ENCODE assay signal across 23 cellular contexts in genomic region chr9:132997591-132997990, GRCh38. TPM values are rescaled to one million over a fixed set of nuclear protein-coding genes. Genes with fewer than 3 reads are reported as not detected.
DNase-seq lines count a peak whose midpoint lies in the region; ATAC-seq, FAIRE-seq and TF ChIP-seq lines count a peak whose summit lies in the region.
"Had no signal": no experiment of that assay in that cellular context is flagged by ENCODE, and none has a peak within 500 bp of the region (broad histone marks: within the 10 kb centered on the region; RNA-seq: fewer than 3 reads in every experiment).

No MANE protein-coding gene starts in this region.

- H3K4me3 ChIP-seq in HepG2 (replicated peaks in 1 of 3; ENCODE audit: insufficient read depth in 1 of 3, low read depth in 2 of 3, low read length in 3 of 3) (no peak overlapping the region), right lobe of liver (no peak overlapping the region), astrocyte (ENCODE audit: insufficient read depth, low read depth, low read length) (no peak overlapping the region), mammary epithelial cell (replicated peaks in 1 of 3; ENCODE audit: insufficient read depth in 1 of 3, low read depth in 2 of 3, low read length in 3 of 3) (no peak overlapping the region), uterus (no peak overlapping the region)
- H3K4me3 ChIP-seq: GM12878, lower lobe of right lung, Peyer's patch, thoracic aorta had no signal

- H3K4me2 ChIP-seq in HepG2 (ENCODE audit: low read depth, low read length) (0 out of 2 replicates have a peak overlapping the region, but pooled peaks have one; percentile 3), astrocyte (ENCODE audit: low read length) (no peak overlapping the region), mammary epithelial cell (ENCODE audit: insufficient read depth, low read depth, low read length) (no peak overlapping the region)

- no peak for TF ChIP-seq RAD21 in HepG2 (CRISPR knock-in tag; IDR thresholded peaks at IDR 0.05)

- dilution Hi-C loops in mammary epithelial cell (cut with HindIII; ENCODE audit: low sequenced_read_pairs), result no loop called here

- 8% methylated on average over 2 of the region's 4 CpGs for WGBS in HepG2 (ENCODE audit: low lambda C conversion rate)
- WGBS in right lobe of liver (ENCODE audit: insufficient coverage, low coverage, low lambda C conversion rate, missing lambda C conversion rate), result 32% methylated on average over 3 of the region's 4 CpGs
- 94% methylated on average over 4 of the region's 4 CpGs for WGBS in mammary epithelial cell (ENCODE audit: low coverage, missing lambda C conversion rate)

- no peak overlapping the region for H3K27ac Mint-ChIP-seq in astrocyte (ENCODE audit: unreplicated experiment)
- H3K27ac Mint-ChIP-seq: IgD-negative memory B cell; natural killer cell treated with Interleukin-12 subunit alpha and Interleukin-12 subunit beta and Interleukin-15 and Interleukin-18, amount 100 ng/mL, for 72 hours; T-helper 1 cell treated with Interleukin-12 subunit alpha and Interleukin-12 subunit beta and Interleukin-4 antibody, amounts not matched to agents 30 μg/mL and 1 μg/mL, for 36 hours had no signal

- H3K27me3 ChIP-seq in HepG2 (ENCODE audit: control insufficient read depth in 1 of 2, insufficient read depth in 2 of 2, low read length in 2 of 2), result peaks cover 13 to 49% of the 10 kb centered on the region in 2 experiments
- H3K27me3 ChIP-seq in right lobe of liver, result no peaks in the 10 kb centered on the region
- peaks cover 16% of the 10 kb centered on the region for H3K27me3 ChIP-seq in astrocyte (ENCODE audit: insufficient read depth, low read length)
- no peaks in the 10 kb centered on the region for H3K27me3 ChIP-seq in mammary epithelial cell (ENCODE audit: insufficient read depth, low read length)
- H3K27me3 ChIP-seq in uterus, result no peaks in the 10 kb centered on the region
- H3K27me3 ChIP-seq: Peyer's patch had no signal

- TF ChIP-seq CTCF in HepG2 (CRISPR knock-in tag; IDR thresholded peaks at IDR 0.05) (no peak; the same call in 1 of the 2 replicates), right lobe of liver (IDR thresholded peaks at IDR 0.05) (no peak), astrocyte (IDR thresholded peaks at IDR 0.05; ENCODE audit: insufficient read depth, low read depth, low read length) (no peak), mammary epithelial cell (conservative IDR thresholded peaks at IDR 0.05 in 1 of 2, IDR thresholded peaks at IDR 0.05 in 1 of 2; ENCODE audit: extremely low read depth in 1 of 2, insufficient read depth in 1 of 2, low read depth in 1 of 2, low read length in 2 of 2) (no peak), uterus (IDR thresholded peaks at IDR 0.05) (no peak)

- peaks cover 43% of the 10 kb centered on the region for H3K27me3 Mint-ChIP-seq in astrocyte (ENCODE audit: low read depth, unreplicated experiment)
- H3K27me3 Mint-ChIP-seq: natural killer cell treated with Interleukin-12 subunit alpha and Interleukin-12 subunit beta and Interleukin-15 and Interleukin-18, amount 100 ng/mL, for 72 hours had no signal

- H3K79me2 ChIP-seq in HepG2 (ENCODE audit: insufficient read depth, low read length) (no peaks in the 10 kb centered on the region), astrocyte (ENCODE audit: insufficient read depth, low read length) (no peaks in the 10 kb centered on the region), mammary epithelial cell (ENCODE audit: insufficient read depth, low read length) (no peaks in the 10 kb centered on the region)

- peaks cover 60% of the 10 kb centered on the region for H3K4me1 ChIP-seq in HepG2 (ENCODE audit: insufficient read depth, low read length)
- H3K4me1 ChIP-seq in right lobe of liver, result no peaks in the 10 kb centered on the region
- H3K4me1 ChIP-seq in astrocyte (ENCODE audit: insufficient read depth, low read length), result no peaks in the 10 kb centered on the region
- peaks cover 25% of the 10 kb centered on the region for H3K4me1 ChIP-seq in mammary epithelial cell (ENCODE audit: insufficient read depth, low read length)
- H3K4me1 ChIP-seq in uterus, result no peaks in the 10 kb centered on the region
- H3K4me1 ChIP-seq: lower lobe of right lung, Peyer's patch had no signal

- TF ChIP-seq EP300 in HepG2 (IDR thresholded peaks at IDR 0.05; ENCODE audit: low read depth in 2 of 2, low read length in 2 of 2) (peak in 1 of 2 experiments; percentile 35; a peak in 1 of 4 replicates), HepG2 (CRISPR knock-in tag; IDR thresholded peaks at IDR 0.05; ENCODE audit: borderline replicate concordance) (no peak)

- H3K4me1 Mint-ChIP-seq in astrocyte (ENCODE audit: low read depth, unreplicated experiment), result peaks cover 12% of the 10 kb centered on the region

- POLR2A ChIA-PET in HepG2 (lab: Yijun Ruan, JAX), result interaction anchor here (1.0 kb wide), 1 partner anchor 33 kb away, joined by 3 read pairs; no protein-coding TSS in a partner anchor

- no peaks in the 10 kb centered on the region for H3K9me3 Mint-ChIP-seq in astrocyte (ENCODE audit: unreplicated experiment)
- H3K9me3 Mint-ChIP-seq: IgD-negative memory B cell; natural killer cell treated with Interleukin-12 subunit alpha and Interleukin-12 subunit beta and Interleukin-15 and Interleukin-18, amount 100 ng/mL, for 72 hours; T-helper 1 cell treated with Interleukin-12 subunit alpha and Interleukin-12 subunit beta and Interleukin-4 antibody, amounts not matched to agents 30 μg/mL and 1 μg/mL, for 36 hours had no signal

- H2AFZ ChIP-seq in HepG2 (ENCODE audit: low read length), result no peak overlapping the region
- H2AFZ ChIP-seq in astrocyte (ENCODE audit: low read depth, low read length), result no peak overlapping the region
- no peak overlapping the region for H2AFZ ChIP-seq in mammary epithelial cell (ENCODE audit: low read depth, low read length)

- intact Hi-C loops in HepG2 (cut with micrococcal nuclease; ENCODE audit: unreplicated experiment) (loop anchor here (1.0 to 10.0 kb wide), 2 partner anchors 20 to 1447 kb away; no protein-coding TSS in a partner anchor), right lobe of liver (cut with DNase I) (no loop called here), mammary epithelial cell (cut with micrococcal nuclease) (no loop called here), uterus (cut with DNase I; ENCODE audit: low total_unique reads) (no loop called here)

- CTCF ChIA-PET in HepG2 (lab: Yijun Ruan, JAX; ENCODE audit: low intra/inter-chr PET ratio, low total read pairs) (interaction anchor here (1.4 kb wide), 1 partner anchor 25 kb away, joined by 4 read pairs; no protein-coding TSS in a partner anchor), mammary epithelial cell (lab: Charles Lee; ENCODE audit: low non-redundant PET) (no interaction called here)

- BruUV-seq in HepG2 (replicated peaks; lab: Mats Ljungman, UMichigan), result no TSS peak
- BruUV-seq in mammary epithelial cell (replicated peaks; lab: Mats Ljungman, UMichigan), result no TSS peak

- H3K4me3 Mint-ChIP-seq in astrocyte (ENCODE audit: unreplicated experiment), result no peak overlapping the region
- H3K4me3 Mint-ChIP-seq: IgD-negative memory B cell; natural killer cell treated with Interleukin-12 subunit alpha and Interleukin-12 subunit beta and Interleukin-15 and Interleukin-18, amount 100 ng/mL, for 72 hours; T-helper 1 cell treated with Interleukin-12 subunit alpha and Interleukin-12 subunit beta and Interleukin-4 antibody, amounts not matched to agents 30 μg/mL and 1 μg/mL, for 36 hours had no signal

- H3K9me3 ChIP-seq in HepG2 (ENCODE audit: low read length) (no peaks in the 10 kb centered on the region), right lobe of liver (no peaks in the 10 kb centered on the region), astrocyte (ENCODE audit: insufficient read depth, low read depth, low read length) (no peaks in the 10 kb centered on the region), mammary epithelial cell (replicated peaks; ENCODE audit: insufficient read depth, low read length) (no peaks in the 10 kb centered on the region), uterus (no peaks in the 10 kb centered on the region)
- H3K9me3 ChIP-seq: lower lobe of right lung, Peyer's patch, thoracic aorta had no signal

- TF ChIP-seq POLR2A in HepG2 (IDR thresholded peaks at IDR 0.05; ENCODE audit: insufficient read depth in 1 of 2, low read depth in 2 of 2, low read length in 2 of 2) (no peak), right lobe of liver (IDR thresholded peaks at IDR 0.05) (no peak), uterus (IDR thresholded peaks at IDR 0.05) (no peak)

- in situ Hi-C loops in HepG2 (cut with HindIII; ENCODE audit: extremely low pct_ligation_motif_present, low pct_unique_long_range_greater_than_20kb), result no loop called here
- in situ Hi-C loops in mammary epithelial cell (cut with MboI; ENCODE audit: low sequenced_read_pairs in 2 of 2), result no loop called here

- peak; percentile 93 for DNase-seq in HepG2 (ENCODE audit: low spot score)
- no peak for DNase-seq in right lobe of liver
- peak; percentile 34 for DNase-seq in astrocyte (ENCODE audit: low read depth)
- DNase-seq in iris pigment epithelial cell (ENCODE audit: low read depth), result peak; percentile 83
- no peak for DNase-seq in RPMI8226
- DNase-seq in germinal center (ENCODE audit: low spot score), result no peak
- no peak for DNase-seq in mammary epithelial cell
- DNase-seq in uterus, result no peak
- DNase-seq: activated CD4-positive, CD25-positive, alpha-beta regulatory T cell treated with anti-CD3 and anti-CD28 coated beads, Interleukin-2, amount 50 U/mL, for 72 hours; activated gamma-delta T cell; foreskin melanocyte; NCI-H1092 treated with DMSO at 0.1 percent for 48 hours; NCI-H82; stimulated activated CD4-positive, alpha-beta T cell treated with anti-CD3 and anti-CD28 coated beads, Interleukin-4, amount 100 ng/mL, for 1 hour had no signal

- H4K20me1 ChIP-seq in HepG2 (ENCODE audit: insufficient read depth, low read length) (no peaks in the 10 kb centered on the region; the same call in 1 of the 2 replicates), astrocyte (ENCODE audit: insufficient read depth, low read length) (no peaks in the 10 kb centered on the region), mammary epithelial cell (ENCODE audit: insufficient read depth, low read length) (no peaks in the 10 kb centered on the region)

- peak; percentile 76 for ATAC-seq in HepG2
- ATAC-seq in right lobe of liver, result no peak
- ATAC-seq: GM12878; lower lobe of right lung; natural killer cell treated with Interleukin-12 subunit alpha and Interleukin-12 subunit beta and Interleukin-15 and Interleukin-18, amount 100 ng/mL, for 72 hours had no signal

- FAIRE-seq in HepG2 (lab: Jason Lieb, UNC), result peak; percentile 93
- no peak for FAIRE-seq in astrocyte (lab: Jason Lieb, UNC)
- FAIRE-seq: A204.1, GM12878, H54 had no signal

- no peaks in the 10 kb centered on the region for H3K36me3 Mint-ChIP-seq in astrocyte (ENCODE audit: low read depth, unreplicated experiment)
- H3K36me3 Mint-ChIP-seq: natural killer cell treated with Interleukin-12 subunit alpha and Interleukin-12 subunit beta and Interleukin-15 and Interleukin-18, amount 100 ng/mL, for 72 hours had no signal

- no peak overlapping the region for H3K27ac ChIP-seq in HepG2 (ENCODE audit: extremely low read length, insufficient read depth, low read length)
- H3K27ac ChIP-seq in right lobe of liver, result no peak overlapping the region
- no peak overlapping the region for H3K27ac ChIP-seq in astrocyte (ENCODE audit: low read depth, low read length)
- H3K27ac ChIP-seq in mammary epithelial cell (ENCODE audit: insufficient read depth, low read depth, low read length), result no peak overlapping the region
- no peak overlapping the region for H3K27ac ChIP-seq in uterus
- H3K27ac ChIP-seq: lower lobe of right lung, Peyer's patch, thoracic aorta had no signal

- no peak overlapping the region for H3K9ac ChIP-seq in HepG2 (ENCODE audit: insufficient read depth, low read depth, low read length)
- no peak overlapping the region for H3K9ac ChIP-seq in astrocyte (ENCODE audit: low read length)
- no peak overlapping the region for H3K9ac ChIP-seq in mammary epithelial cell (ENCODE audit: insufficient read depth, low read length)

- no peaks in the 10 kb centered on the region for H3K36me3 ChIP-seq in HepG2 (replicated peaks in 1 of 2; ENCODE audit: control insufficient read depth in 1 of 2, insufficient read depth in 2 of 2, low read length in 2 of 2)
- no peaks in the 10 kb centered on the region for H3K36me3 ChIP-seq in right lobe of liver
- H3K36me3 ChIP-seq in astrocyte (ENCODE audit: insufficient read depth, low read length), result no peaks in the 10 kb centered on the region
- H3K36me3 ChIP-seq in mammary epithelial cell (ENCODE audit: insufficient read depth, low read length), result no peaks in the 10 kb centered on the region
- no peaks in the 10 kb centered on the region for H3K36me3 ChIP-seq in uterus
- H3K36me3 ChIP-seq: lower lobe of right lung, Peyer's patch, thoracic aorta had no signal

RNA-seq across cellular contexts. Expression of gene GFI1B, which starts 19.1 kb away (rescaled TPM):
- total RNA-seq in HepG2 (2016; rRNA removed; fragmentation: Illumina TruSeq; extraction: Trizol), result 0.51 TPM in 1 of 2 replicates, not detected in the other
- not detected in 2 replicates for total RNA-seq in HepG2 (2016; cell fraction: cytosol; rRNA removed; fragmentation: Illumina TruSeq; extraction: Trizol; ENCODE audit: low read depth)
- total RNA-seq in HepG2 (2016; cell fraction: insoluble cytoplasmic fraction; rRNA removed; fragmentation: Illumina TruSeq; extraction: Trizol), result 0.24 and 0.56 TPM in 2 replicates
- total RNA-seq in HepG2 (2016; cell fraction: membrane; rRNA removed; fragmentation: Illumina TruSeq; extraction: Trizol), result 0.15 and 0.52 TPM in 2 replicates
- total RNA-seq in HepG2 (2016; cell fraction: nucleus; rRNA removed; fragmentation: Illumina TruSeq; extraction: Trizol), result 0.28 TPM in 1 of 2 replicates, not detected in the other
- polyA plus RNA-seq in HepG2 (2011; rRNA removed), result 0.15 and 0.26 TPM in 2 replicates
- 0.15 and 0.18 TPM in 2 replicates for polyA plus RNA-seq in HepG2 (2011; cell fraction: cytosol; rRNA removed)
- 0.19 and 0.26 TPM in 2 replicates for polyA plus RNA-seq in HepG2 (2011; cell fraction: nucleus; rRNA removed)
- 0.19 and 0.80 TPM in 2 replicates for polyA plus RNA-seq in HepG2 (2012)
- 0.09 and 0.19 TPM in 2 replicates for polyA plus RNA-seq in HepG2 (2016; cell fraction: cytosol; fragmentation: Illumina TruSeq; extraction: Trizol; ENCODE audit: low read depth)
- 0.21 and 0.30 TPM in 2 replicates for polyA plus RNA-seq in HepG2 (2016; cell fraction: insoluble cytoplasmic fraction; fragmentation: Illumina TruSeq; extraction: Trizol; ENCODE audit: low read depth)
- polyA plus RNA-seq in HepG2 (2016; cell fraction: membrane; fragmentation: Illumina TruSeq; extraction: Trizol; ENCODE audit: low read depth), result 0.19 and 0.32 TPM in 2 replicates
- polyA plus RNA-seq in HepG2 (2016; cell fraction: nucleus; fragmentation: Illumina TruSeq; extraction: Trizol; ENCODE audit: insufficient read depth, low read depth), result 0.49 TPM in 1 of 2 replicates, not detected in the other
- 0.35 and 0.42 TPM in 2 replicates for polyA minus RNA-seq in HepG2 (2011; rRNA and poly(A)+ RNA removed; ENCODE audit: low replicate concordance)
- polyA minus RNA-seq in HepG2 (2011; cell fraction: cytosol; rRNA and poly(A)+ RNA removed), result not detected in 2 replicates
- 0.13 TPM in 1 of 2 replicates, not detected in the other for polyA minus RNA-seq in HepG2 (2011; cell fraction: nucleus; rRNA and poly(A)+ RNA removed)
- under 1 TPM in 3 of 6 experiments, not detected in 3; 0.24 to 0.64 (median 0.39) TPM for total RNA-seq in right lobe of liver
- total RNA-seq in astrocyte, result not detected in 2 replicates
- not detected for total RNA-seq in mammary epithelial cell
- not detected for polyA plus RNA-seq in mammary epithelial cell
- polyA minus RNA-seq in mammary epithelial cell, result 0.47 TPM
- under 1 TPM in 1 of 4 donors, not detected in 3; 0.14 TPM for total RNA-seq in uterus
- total RNA-seq: GM12878, thoracic aorta had no signal

RNA-seq across cellular contexts. Expression of gene GTF3C5, which starts 33.2 kb away (rescaled TPM):
- total RNA-seq in HepG2 (2016; rRNA removed; fragmentation: Illumina TruSeq; extraction: Trizol) (43.4 and 66.9 TPM in 2 replicates), right lobe of liver (10 to 100 TPM; 18.4 to 30.5 (median 19.8) TPM), astrocyte (46.4 and 49.9 TPM in 2 replicates), mammary epithelial cell (10 to 100 TPM; 28.5 to 54.2 TPM), uterus (10 to 100 TPM; 26.6 to 52.8 (median 37.1) TPM)
- 11.7 and 12.3 TPM in 2 replicates for total RNA-seq in HepG2 (2016; cell fraction: cytosol; rRNA removed; fragmentation: Illumina TruSeq; extraction: Trizol; ENCODE audit: low read depth)
- total RNA-seq in HepG2 (2016; cell fraction: insoluble cytoplasmic fraction; rRNA removed; fragmentation: Illumina TruSeq; extraction: Trizol), result 37.9 and 65.5 TPM in 2 replicates
- 20.2 and 20.6 TPM in 2 replicates for total RNA-seq in HepG2 (2016; cell fraction: membrane; rRNA removed; fragmentation: Illumina TruSeq; extraction: Trizol)
- total RNA-seq in HepG2 (2016; cell fraction: nucleus; rRNA removed; fragmentation: Illumina TruSeq; extraction: Trizol), result 76.0 and 76.7 TPM in 2 replicates
- polyA plus RNA-seq in HepG2 (2011; rRNA removed) (92.6 and 110 TPM in 2 replicates), mammary epithelial cell (54.9 TPM)
- polyA plus RNA-seq in HepG2 (2011; cell fraction: cytosol; rRNA removed), result 46.1 and 57.8 TPM in 2 replicates
- 477 and 487 TPM in 2 replicates for polyA plus RNA-seq in HepG2 (2011; cell fraction: nucleus; rRNA removed)
- polyA plus RNA-seq in HepG2 (2012), result 45.0 and 56.0 TPM in 2 replicates
- polyA plus RNA-seq in HepG2 (2016; cell fraction: cytosol; fragmentation: Illumina TruSeq; extraction: Trizol; ENCODE audit: low read depth), result 5.5 and 5.8 TPM in 2 replicates
- polyA plus RNA-seq in HepG2 (2016; cell fraction: insoluble cytoplasmic fraction; fragmentation: Illumina TruSeq; extraction: Trizol; ENCODE audit: low read depth), result 45.6 and 51.5 TPM in 2 replicates
- polyA plus RNA-seq in HepG2 (2016; cell fraction: membrane; fragmentation: Illumina TruSeq; extraction: Trizol; ENCODE audit: low read depth), result 13.2 and 13.8 TPM in 2 replicates
- 196 and 212 TPM in 2 replicates for polyA plus RNA-seq in HepG2 (2016; cell fraction: nucleus; fragmentation: Illumina TruSeq; extraction: Trizol; ENCODE audit: insufficient read depth, low read depth)
- polyA minus RNA-seq in HepG2 (2011; rRNA and poly(A)+ RNA removed; ENCODE audit: low replicate concordance), result 27.9 and 79.3 TPM in 2 replicates
- polyA minus RNA-seq in HepG2 (2011; cell fraction: cytosol; rRNA and poly(A)+ RNA removed), result 24.3 and 26.7 TPM in 2 replicates
- polyA minus RNA-seq in HepG2 (2011; cell fraction: nucleus; rRNA and poly(A)+ RNA removed), result 98.5 and 99.1 TPM in 2 replicates
- polyA minus RNA-seq in mammary epithelial cell, result 139 TPM

RNA-seq across cellular contexts. Expression of gene TSC1, which starts 53.2 kb away (rescaled TPM):
- total RNA-seq in HepG2 (2016; rRNA removed; fragmentation: Illumina TruSeq; extraction: Trizol), result 26.3 and 31.6 TPM in 2 replicates
- 18.0 and 21.2 TPM in 2 replicates for total RNA-seq in HepG2 (2016; cell fraction: cytosol; rRNA removed; fragmentation: Illumina TruSeq; extraction: Trizol; ENCODE audit: low read depth)
- total RNA-seq in HepG2 (2016; cell fraction: insoluble cytoplasmic fraction; rRNA removed; fragmentation: Illumina TruSeq; extraction: Trizol), result 24.1 and 31.9 TPM in 2 replicates
- total RNA-seq in HepG2 (2016; cell fraction: membrane; rRNA removed; fragmentation: Illumina TruSeq; extraction: Trizol), result 29.5 and 37.4 TPM in 2 replicates
- 49.4 and 54.4 TPM in 2 replicates for total RNA-seq in HepG2 (2016; cell fraction: nucleus; rRNA removed; fragmentation: Illumina TruSeq; extraction: Trizol)
- polyA plus RNA-seq in HepG2 (2011; rRNA removed), result 58.0 and 66.1 TPM in 2 replicates
- polyA plus RNA-seq in HepG2 (2011; cell fraction: cytosol; rRNA removed), result 25.6 and 30.5 TPM in 2 replicates
- polyA plus RNA-seq in HepG2 (2011; cell fraction: nucleus; rRNA removed), result 178 and 179 TPM in 2 replicates
- polyA plus RNA-seq in HepG2 (2012), result 26.8 and 27.3 TPM in 2 replicates
- 9.8 and 11.1 TPM in 2 replicates for polyA plus RNA-seq in HepG2 (2016; cell fraction: cytosol; fragmentation: Illumina TruSeq; extraction: Trizol; ENCODE audit: low read depth)
- 17.1 and 17.6 TPM in 2 replicates for polyA plus RNA-seq in HepG2 (2016; cell fraction: insoluble cytoplasmic fraction; fragmentation: Illumina TruSeq; extraction: Trizol; ENCODE audit: low read depth)
- 17.7 and 18.0 TPM in 2 replicates for polyA plus RNA-seq in HepG2 (2016; cell fraction: membrane; fragmentation: Illumina TruSeq; extraction: Trizol; ENCODE audit: low read depth)
- 64.5 and 67.0 TPM in 2 replicates for polyA plus RNA-seq in HepG2 (2016; cell fraction: nucleus; fragmentation: Illumina TruSeq; extraction: Trizol; ENCODE audit: insufficient read depth, low read depth)
- 139 and 153 TPM in 2 replicates for polyA minus RNA-seq in HepG2 (2011; rRNA and poly(A)+ RNA removed; ENCODE audit: low replicate concordance)
- polyA minus RNA-seq in HepG2 (2011; cell fraction: cytosol; rRNA and poly(A)+ RNA removed), result 26.9 and 27.7 TPM in 2 replicates
- 182 and 218 TPM in 2 replicates for polyA minus RNA-seq in HepG2 (2011; cell fraction: nucleus; rRNA and poly(A)+ RNA removed)
- total RNA-seq in right lobe of liver, result 10 to 100 TPM; 14.2 to 22.8 (median 18.3) TPM
- total RNA-seq in astrocyte, result 45.5 and 50.6 TPM in 2 replicates
- 10 to 100 TPM; 33.5 to 50.5 TPM for total RNA-seq in mammary epithelial cell
- polyA plus RNA-seq in mammary epithelial cell, result 22.3 TPM
- polyA minus RNA-seq in mammary epithelial cell, result 47.3 TPM
- 10 to 100 TPM; 29.7 to 55.3 (median 44.0) TPM for total RNA-seq in uterus

Comparison
In these comparisons a context has a peak if more than half of its experiments do, and no peak if none do; other contexts are left out.
1. DNase-seq: peak in HepG2 (single experiment), astrocyte (single experiment) and iris pigment epithelial cell (single experiment); none in right lobe of liver (0 of 3), RPMI8226 (single experiment), germinal center (single experiment), mammary epithelial cell (single experiment) and uterus (0 of 2).